8 cellular contexts compared by ENCODE assay signal in genomic region chr9:16626577-16627130, GRCh38.
DNase-seq lines count a peak whose midpoint lies in the region; ATAC-seq, FAIRE-seq and TF ChIP-seq lines count a peak whose summit lies in the region.

No MANE protein-coding gene starts in this region.

- no peaks in the 10 kb centered on the region for H3K9me2 ChIP-seq in OCI-LY7 (ENCODE audit: insufficient read depth, low read length)

- peak; percentile 76 for ATAC-seq in gastroesophageal sphincter
- ATAC-seq in gastrocnemius medialis = peak; percentile 94 to 95
- no peak for ATAC-seq in HG03097 (IDR thresholded peaks at IDR 0.05; ENCODE audit: low FRiP score, unreplicated experiment)

- no CpG with 5 or more reads among the region's 13 CpGs for WGBS in H9 (ENCODE audit: extremely low coverage, insufficient read length, low lambda C conversion rate)
- 6 to 34% methylated on average over 2 to 13 of the region's 13 CpGs for WGBS in gastroesophageal sphincter (ENCODE audit: low coverage in 1 of 2), 2 donors

- H3K27me3 ChIP-seq in H9 (ENCODE audit: insufficient read depth, low read length) = no peaks in the 10 kb centered on the region
- no peaks in the 10 kb centered on the region for H3K27me3 ChIP-seq in gastroesophageal sphincter
- no peaks in the 10 kb centered on the region for H3K27me3 ChIP-seq in gastrocnemius medialis

- H3K36me3 ChIP-seq in gastroesophageal sphincter (no peaks in the 10 kb centered on the region), gastrocnemius medialis (no peaks in the 10 kb centered on the region), OCI-LY7 (ENCODE audit: insufficient read depth, low read length) (no peaks in the 10 kb centered on the region)

- H3K27ac ChIP-seq in H9 (ENCODE audit: insufficient read length, low read depth, low read length) = no peak overlapping the region
- peak overlapping the region in 3 of 4 donors; percentile 25 to 64 (median 41) for H3K27ac ChIP-seq in gastroesophageal sphincter
- H3K27ac ChIP-seq in gastrocnemius medialis = peak overlapping the region; percentile 72 to 80 (median 79)
- H3K27ac ChIP-seq in OCI-LY7 (ENCODE audit: low read depth, low read length, poor library complexity, severe bottlenecking) = no peak overlapping the region

- no peak overlapping the region for H3K4me3 ChIP-seq in gastroesophageal sphincter
- peak overlapping the region in 3 of 4 donors; percentile 9 to 28 (median 19) for H3K4me3 ChIP-seq in gastrocnemius medialis
- H3K4me3 ChIP-seq in OCI-LY7 (ENCODE audit: low read depth, low read length, poor library complexity, severe bottlenecking) = no peak overlapping the region

- H4K91ac ChIP-seq in H9 (ENCODE audit: insufficient read length, low read depth, low read length) = no peak overlapping the region

- H3K23ac ChIP-seq in H9 (ENCODE audit: insufficient read length, low read depth, low read length) = no peak overlapping the region

- H3K23me2 ChIP-seq in H9 (ENCODE audit: insufficient read length, low read depth, low read length, poor library complexity, severe bottlenecking) = no peaks in the 10 kb centered on the region

- no peak overlapping the region for H3K56ac ChIP-seq in H9 (ENCODE audit: insufficient read length, low read depth, low read length)

- no peaks in the 10 kb centered on the region for H3K9me3 Mint-ChIP-seq in H9

- CTCF ChIA-PET in OCI-LY7 (lab: Charles Lee; ENCODE audit: unreplicated experiment) = no interaction called here

- no peak overlapping the region for H3K18ac ChIP-seq in H9 (ENCODE audit: insufficient read length, low read depth, low read length)

- no peaks in the 10 kb centered on the region for H3K9me3 ChIP-seq in H9 (ENCODE audit: control insufficient read depth, low read depth, low read length)
- no peaks in the 10 kb centered on the region for H3K9me3 ChIP-seq in gastroesophageal sphincter
- H3K9me3 ChIP-seq in gastrocnemius medialis = no peaks in the 10 kb centered on the region
- no peaks in the 10 kb centered on the region for H3K9me3 ChIP-seq in OCI-LY7 (ENCODE audit: low read length)

- no peak overlapping the region for H2AFZ ChIP-seq in H9 (ENCODE audit: low read length)
- H2AFZ ChIP-seq in OCI-LY7 (ENCODE audit: low read length) = no peak overlapping the region

- no peaks in the 10 kb centered on the region for H3K79me2 ChIP-seq in H9 (ENCODE audit: insufficient read depth, low read length)
- H3K79me2 ChIP-seq in OCI-LY7 (ENCODE audit: insufficient read depth, low read depth, low read length) = no peaks in the 10 kb centered on the region

- peaks cover 7% of the 10 kb centered on the region; the same call in 1 of the 2 replicates for H3K4me1 ChIP-seq in H9 (ENCODE audit: insufficient read depth, low read length)
- peaks cover 11 to 56% (median 19%) of the 10 kb centered on the region in 3 donors for H3K4me1 ChIP-seq in gastroesophageal sphincter
- H3K4me1 ChIP-seq in gastrocnemius medialis = peaks cover 22 to 44% of the 10 kb centered on the region in 2 donors
- H3K4me1 ChIP-seq in OCI-LY7 (ENCODE audit: insufficient read depth, low read length, poor library complexity, severe bottlenecking) = no peaks in the 10 kb centered on the region

- no peak overlapping the region for H4K8ac ChIP-seq in H9 (replicated peaks; ENCODE audit: insufficient read length, low read depth, low read length)

- H3K9ac ChIP-seq in H9 (ENCODE audit: extremely low read depth, insufficient read length, low read length) = no peak overlapping the region

- H2BK15ac ChIP-seq in H9 (ENCODE audit: low read depth, low read length) = no peak overlapping the region

- H2BK5ac ChIP-seq in H9 (ENCODE audit: insufficient read length, low read length) = no peak overlapping the region

- in situ Hi-C loops in gastrocnemius medialis (cut with MboI; ENCODE audit: low sequenced_read_pairs in 4 of 4) = loop anchor here in 1 of 4 donors (10.0 kb wide), 1 partner anchor 238 kb away; no protein-coding TSS in a partner anchor

- no peak overlapping the region for H3K4me2 ChIP-seq in H9 (ENCODE audit: insufficient read depth, insufficient read length, low read length)
- no peak overlapping the region for H3K4me2 ChIP-seq in OCI-LY7 (ENCODE audit: low read length)

- FAIRE-seq in RCC 7860 (lab: Jason Lieb, UNC) = peak; percentile 91

- H3K4me1 Mint-ChIP-seq in H9 = peaks cover 62 to 68% of the 10 kb centered on the region in 2 experiments

- BruUV-seq in OCI-LY7 (replicated peaks; lab: Mats Ljungman, UMichigan) = no TSS peak

- no peak overlapping the region for H3T11ph ChIP-seq in H9 (ENCODE audit: low read length)

- no peak overlapping the region for H2BK120ac ChIP-seq in H9 (ENCODE audit: low read depth, low read length, poor library complexity, severe bottlenecking)

- peak; percentile 37 for DNase-seq in H9
- peak; percentile 76 for DNase-seq in RCC 7860 (ENCODE audit: low spot score)
- peak; percentile 60 to 78 for DNase-seq in gastrocnemius medialis
- no peak for DNase-seq in OCI-LY7 (ENCODE audit: low spot score)
- no peak for DNase-seq in stimulated activated CD4-positive, alpha-beta T cell treated with anti-CD3 and anti-CD28 coated beads, Interleukin-4, amount 100 ng/mL, for 1 hour
- DNase-seq in NK-92 treated with Interleukin-12 subunit alpha and Interleukin-12 subunit beta, amount 100 ng/mL, for 24 hours (lab: John Stamatoyannopoulos, UW) = no peak

- no peak overlapping the region for H2BK20ac ChIP-seq in H9 (ENCODE audit: low read depth, low read length, poor library complexity, severe bottlenecking)

- no peak overlapping the region for H3K14ac ChIP-seq in H9 (ENCODE audit: insufficient read depth, low read length)

- no peaks in the 10 kb centered on the region for H3K36me3 Mint-ChIP-seq in H9 (ENCODE audit: insufficient read depth in 1 of 3, low read depth in 3 of 3)

- no peak overlapping the region for H3K4me3 Mint-ChIP-seq in H9

- H3K4ac ChIP-seq in H9 (ENCODE audit: low read depth, low read length) = no peak overlapping the region

- no peak overlapping the region for H2BK12ac ChIP-seq in H9 (ENCODE audit: insufficient read length, low read depth, low read length)

- H3K79me1 ChIP-seq in H9 (ENCODE audit: insufficient read depth, low read depth, low read length, poor library complexity, severe bottlenecking) = no peaks in the 10 kb centered on the region

- no peaks in the 10 kb centered on the region for H4K20me1 ChIP-seq in H9 (ENCODE audit: control insufficient read depth, insufficient read depth, insufficient read length)
- no peaks in the 10 kb centered on the region for H4K20me1 ChIP-seq in OCI-LY7 (ENCODE audit: insufficient read depth, low read length)

- no peak overlapping the region for H2AK5ac ChIP-seq in H9 (ENCODE audit: insufficient read length, low read length)

- H4K5ac ChIP-seq in H9 (ENCODE audit: insufficient read length, low read depth, low read length) = no peak overlapping the region

- peak overlapping the region; percentile 50 to 95 (median 62); a peak in 5 of 7 replicates for H3K27ac Mint-ChIP-seq in H9

- TF ChIP-seq CTCF in H9 (conservative IDR thresholded peaks at IDR 0.05) (no peak), gastroesophageal sphincter (IDR thresholded peaks at IDR 0.05) (no peak), gastrocnemius medialis (IDR thresholded peaks at IDR 0.05 in 4 of 5, conservative IDR thresholded peaks at IDR 0.05 in 1 of 5) (no peak), OCI-LY7 (conservative IDR thresholded peaks at IDR 0.05; ENCODE audit: low read length) (no peak)

- H3K27me3 Mint-ChIP-seq in H9 (ENCODE audit: low read depth) = no peaks in the 10 kb centered on the region

- POLR2A ChIA-PET in OCI-LY7 (lab: Charles Lee) = no interaction called here

- TF ChIP-seq POLR2A in gastroesophageal sphincter (IDR thresholded peaks at IDR 0.05) (no peak), gastrocnemius medialis (IDR thresholded peaks at IDR 0.05) (peak in 1 of 2 donors; percentile 34)

- TF ChIP-seq EP300 in gastroesophageal sphincter (IDR thresholded peaks at IDR 0.05) = no peak

- intact Hi-C loops in gastrocnemius medialis (cut with DNase I; ENCODE audit: low total_unique reads) (loop anchor here (5.0 kb wide), 1 partner anchor 101 kb away; no protein-coding TSS in a partner anchor), OCI-LY7 (cut with micrococcal nuclease; ENCODE audit: unreplicated experiment) (no loop called here)

Comparison
In these comparisons a context has a peak if more than half of its experiments do, and no peak if none do; other contexts are left out.
1. DNase-seq: peak in H9 (single experiment), RCC 7860 (single experiment) and gastrocnemius medialis (2 of 2); none in OCI-LY7 (single experiment), stimulated activated CD4-positive, alpha-beta T cell treated with anti-CD3 and anti-CD28 coated beads, Interleukin-4, amount 100 ng/mL, for 1 hour (single experiment) and NK-92 treated with Interleukin-12 subunit alpha and Interleukin-12 subunit beta, amount 100 ng/mL, for 24 hours (single experiment).
2. H3K27ac ChIP-seq: peak in gastroesophageal sphincter (3 of 4) and gastrocnemius medialis (4 of 4); none in H9 (single experiment) and OCI-LY7 (single experiment).
3. H3K4me3 ChIP-seq: peak in gastrocnemius medialis (3 of 4); none in gastroesophageal sphincter (0 of 2) and OCI-LY7 (single experiment).